In genomic region chr15:43293402-43293801, GRCh38 we compare ENCODE assay signal across 16 cellular contexts. TPM values are rescaled to one million over a fixed set of nuclear protein-coding genes. Genes with fewer than 3 reads are reported as not detected.
DNase-seq lines count a peak whose midpoint lies in the region; ATAC-seq, FAIRE-seq and TF ChIP-seq lines count a peak whose summit lies in the region.
"Had no signal": no experiment of that assay in that cellular context is flagged by ENCODE, and none has a peak within 500 bp of the region (broad histone marks: within the 10 kb centered on the region; RNA-seq: fewer than 3 reads in every experiment).

No MANE protein-coding gene starts in this region.

- no peak overlapping the region for H2AFZ ChIP-seq in HepG2 (ENCODE audit: low read length)

- H3K4me1 ChIP-seq in CD8-positive, alpha-beta T cell (ENCODE audit: insufficient read depth, low read length) = no peaks in the 10 kb centered on the region
- peaks cover 11% of the 10 kb centered on the region for H3K4me1 ChIP-seq in HepG2 (ENCODE audit: insufficient read depth, low read length)

- CTCF ChIA-PET in CD8-positive, alpha-beta T cell (lab: Charles Lee) = no interaction called here
- CTCF ChIA-PET in HepG2 (lab: Yijun Ruan, JAX; ENCODE audit: low intra/inter-chr PET ratio, low total read pairs) = no interaction called here

- TF ChIP-seq CTCF in CD8-positive, alpha-beta T cell (IDR thresholded peaks at IDR 0.05) = no peak
- TF ChIP-seq CTCF in GM12865 (IDR thresholded peaks at IDR 0.05; ENCODE audit: insufficient read depth, low read depth, low read length, missing control alignments) (no peak), HepG2 (CRISPR knock-in tag; IDR thresholded peaks at IDR 0.05) (no peak; the same call in 1 of the 2 replicates), type B pancreatic cell (conservative IDR thresholded peaks at IDR 0.05) (no peak)

- H3K79me2 ChIP-seq in HepG2 (ENCODE audit: insufficient read depth, low read length) = no peaks in the 10 kb centered on the region

- no peak for TF ChIP-seq POLR2A in HepG2 (IDR thresholded peaks at IDR 0.05; ENCODE audit: insufficient read depth in 1 of 2, low read depth in 2 of 2, low read length in 2 of 2)

- no peak overlapping the region for H3K27ac Mint-ChIP-seq in CD8-positive, alpha-beta T cell
- H3K27ac Mint-ChIP-seq in type B pancreatic cell = no peak overlapping the region

- FAIRE-seq in HepG2 (lab: Jason Lieb, UNC) = no peak
- FAIRE-seq: islet of Langerhans had no signal

- peaks cover 30% of the 10 kb centered on the region for H3K27me3 Mint-ChIP-seq in CD8-positive, alpha-beta T cell (ENCODE audit: low read depth)
- H3K27me3 Mint-ChIP-seq in type B pancreatic cell = peaks cover 61% of the 10 kb centered on the region

- H4K20me1 ChIP-seq in HepG2 (ENCODE audit: insufficient read depth, low read length) = no peaks in the 10 kb centered on the region

- no peak overlapping the region for H3K4me3 ChIP-seq in CD8-positive, alpha-beta T cell (ENCODE audit: low read depth, low read length)
- H3K4me3 ChIP-seq in GM12865 (ENCODE audit: low read depth, low read length) (no peak overlapping the region), HepG2 (replicated peaks in 1 of 3; ENCODE audit: insufficient read depth in 1 of 3, low read depth in 2 of 3, low read length in 3 of 3) (peak overlapping the region in 1 of 3 experiments; percentile 52; a peak in 2 of 6 replicates)

- no peaks in the 10 kb centered on the region for H3K9me3 ChIP-seq in CD8-positive, alpha-beta T cell (ENCODE audit: low read length)
- H3K9me3 ChIP-seq in HepG2 (ENCODE audit: low read length) = no peaks in the 10 kb centered on the region

- peak in 2 of 7 experiments; percentile 12 to 27 for DNase-seq in CD8-positive, alpha-beta T cell
- DNase-seq in GM12865 (ENCODE audit: low read depth) (peak; percentile 10), astrocyte of the hippocampus (ENCODE audit: low read depth, low spot score) (peak; percentile 26), HepG2 (ENCODE audit: low spot score) (peak; percentile 21), EL (no peak), type B pancreatic cell (ENCODE audit: extremely low spot score, unreplicated experiment) (no peak), epidermal melanocyte (ENCODE audit: insufficient read length, low spot score) (no peak)
- DNase-seq in central memory CD4-positive, alpha-beta T cell = no peak
- DNase-seq: activated effector memory CD4-positive, alpha-beta T cell treated with Interleukin-2 at 50 U/mL for 16 hours; C1 segment of cervical spinal cord; NCI-H187; Right ventricle myocardium superior; T1000 had no signal

- POLR2A ChIA-PET in CD8-positive, alpha-beta T cell (lab: Charles Lee) = interaction anchor here (0.6 kb wide), 1 partner anchor 9 kb away, joined by 3 read pairs; the partner anchor contains the start of gene TGM7
- POLR2A ChIA-PET in HepG2 (lab: Yijun Ruan, JAX) = no interaction called here

- H3K4me3 Mint-ChIP-seq in CD8-positive, alpha-beta T cell = no peak overlapping the region
- H3K4me3 Mint-ChIP-seq in type B pancreatic cell = no peak overlapping the region

- H3K9me3 Mint-ChIP-seq in CD8-positive, alpha-beta T cell = no peaks in the 10 kb centered on the region
- no peaks in the 10 kb centered on the region for H3K9me3 Mint-ChIP-seq in type B pancreatic cell

- whole genome bisulfite sequencing in HepG2 (ENCODE audit: low lambda C conversion rate) = 24% methylated on average over 6 of the region's 24 CpGs

- H3K36me3 ChIP-seq in CD8-positive, alpha-beta T cell (ENCODE audit: insufficient read depth, low read length) = no peaks in the 10 kb centered on the region
- H3K36me3 ChIP-seq in HepG2 (replicated peaks in 1 of 2; ENCODE audit: control insufficient read depth in 1 of 2, insufficient read depth in 2 of 2, low read length in 2 of 2) = no peaks in the 10 kb centered on the region

- H3K27me3 ChIP-seq in CD8-positive, alpha-beta T cell (ENCODE audit: insufficient read depth, low read length) = no peaks in the 10 kb centered on the region
- H3K27me3 ChIP-seq in HepG2 (ENCODE audit: control insufficient read depth in 1 of 2, insufficient read depth in 2 of 2, low read length in 2 of 2) = peaks cover 8 to 40% of the 10 kb centered on the region in 2 experiments; a peak in 3 of 5 replicates

- peak overlapping the region; percentile 37; the same call in 1 of the 2 replicates for H3K4me2 ChIP-seq in HepG2 (ENCODE audit: low read depth, low read length)

- in situ Hi-C loops in HepG2 (cut with HindIII; ENCODE audit: extremely low pct_ligation_motif_present, low pct_unique_long_range_greater_than_20kb) = no loop called here

- H3K9ac ChIP-seq in HepG2 (ENCODE audit: insufficient read depth, low read depth, low read length) = no peak overlapping the region

- TF ChIP-seq RAD21 in HepG2 (CRISPR knock-in tag; IDR thresholded peaks at IDR 0.05) = no peak

- BruUV-seq in HepG2 (replicated peaks; lab: Mats Ljungman, UMichigan) = no TSS peak

- ATAC-seq in CD8-positive, alpha-beta T cell = peak; percentile 44
- ATAC-seq in HepG2 = peak; percentile 96

- H3K36me3 Mint-ChIP-seq in CD8-positive, alpha-beta T cell = no peaks in the 10 kb centered on the region
- H3K36me3 Mint-ChIP-seq in type B pancreatic cell = no peaks in the 10 kb centered on the region

- TF ChIP-seq EP300 in HepG2 (IDR thresholded peaks at IDR 0.05; ENCODE audit: low read depth in 2 of 2, low read length in 2 of 2) (no peak), HepG2 (CRISPR knock-in tag; IDR thresholded peaks at IDR 0.05; ENCODE audit: borderline replicate concordance) (no peak)

- peaks cover 5% of the 10 kb centered on the region for H3K4me1 Mint-ChIP-seq in CD8-positive, alpha-beta T cell (ENCODE audit: low read depth)
- H3K4me1 Mint-ChIP-seq in type B pancreatic cell (ENCODE audit: unreplicated experiment) = no peaks in the 10 kb centered on the region

- intact Hi-C loops in CD8-positive, alpha-beta T cell (cut with DNase I, micrococcal nuclease) = no loop called here
- intact Hi-C loops in HepG2 (cut with micrococcal nuclease; ENCODE audit: unreplicated experiment) = no loop called here

- no peak overlapping the region for H3K27ac ChIP-seq in CD8-positive, alpha-beta T cell (ENCODE audit: low read depth, low read length)
- no peak overlapping the region for H3K27ac ChIP-seq in HepG2 (ENCODE audit: extremely low read length, insufficient read depth, low read length)

RNA-seq across cellular contexts. Expression of gene TGM7, which starts 8.7 kb away (rescaled TPM):
- not detected for total RNA-seq in CD8-positive, alpha-beta T cell
- not detected in 2 replicates for total RNA-seq in HepG2 (2016; rRNA removed; fragmentation: Illumina TruSeq; extraction: Trizol)
- total RNA-seq in HepG2 (2016; cell fraction: cytosol; rRNA removed; fragmentation: Illumina TruSeq; extraction: Trizol; ENCODE audit: low read depth) = not detected in 2 replicates
- total RNA-seq in HepG2 (2016; cell fraction: insoluble cytoplasmic fraction; rRNA removed; fragmentation: Illumina TruSeq; extraction: Trizol) = not detected in 2 replicates
- total RNA-seq in HepG2 (2016; cell fraction: membrane; rRNA removed; fragmentation: Illumina TruSeq; extraction: Trizol) = not detected in 2 replicates
- total RNA-seq in HepG2 (2016; cell fraction: nucleus; rRNA removed; fragmentation: Illumina TruSeq; extraction: Trizol) = not detected in 2 replicates
- not detected in 2 replicates for polyA plus RNA-seq in HepG2 (2011; rRNA removed)
- polyA plus RNA-seq in HepG2 (2011; cell fraction: cytosol; rRNA removed) = not detected in 2 replicates
- polyA plus RNA-seq in HepG2 (2011; cell fraction: nucleus; rRNA removed) = not detected in 2 replicates
- not detected in 2 replicates for polyA plus RNA-seq in HepG2 (2012)
- polyA plus RNA-seq in HepG2 (2016; cell fraction: cytosol; fragmentation: Illumina TruSeq; extraction: Trizol; ENCODE audit: low read depth) = not detected in 2 replicates
- not detected in 2 replicates for polyA plus RNA-seq in HepG2 (2016; cell fraction: insoluble cytoplasmic fraction; fragmentation: Illumina TruSeq; extraction: Trizol; ENCODE audit: low read depth)
- not detected in 2 replicates for polyA plus RNA-seq in HepG2 (2016; cell fraction: membrane; fragmentation: Illumina TruSeq; extraction: Trizol; ENCODE audit: low read depth)
- polyA plus RNA-seq in HepG2 (2016; cell fraction: nucleus; fragmentation: Illumina TruSeq; extraction: Trizol; ENCODE audit: insufficient read depth, low read depth) = not detected in 2 replicates
- not detected in 2 replicates for polyA minus RNA-seq in HepG2 (2011; rRNA and poly(A)+ RNA removed; ENCODE audit: low replicate concordance)
- not detected in 2 replicates for polyA minus RNA-seq in HepG2 (2011; cell fraction: cytosol; rRNA and poly(A)+ RNA removed)
- not detected in 2 replicates for polyA minus RNA-seq in HepG2 (2011; cell fraction: nucleus; rRNA and poly(A)+ RNA removed)
- total RNA-seq in type B pancreatic cell (ENCODE audit: low replicate concordance) = not detected in 2 replicates
- total RNA-seq: Daoy, renal cortical epithelial cell, Right ventricle myocardium superior had no signal

RNA-seq across cellular contexts. Expression of gene TGM5, which starts 26.7 kb away (rescaled TPM):
- not detected for total RNA-seq in CD8-positive, alpha-beta T cell
- total RNA-seq in HepG2 (2016; rRNA removed; fragmentation: Illumina TruSeq; extraction: Trizol) (0.18 and 0.22 TPM in 2 replicates), type B pancreatic cell (ENCODE audit: low replicate concordance) (0.22 and 0.71 TPM in 2 replicates)
- total RNA-seq in HepG2 (2016; cell fraction: cytosol; rRNA removed; fragmentation: Illumina TruSeq; extraction: Trizol; ENCODE audit: low read depth) = not detected in 2 replicates
- 0.22 and 0.30 TPM in 2 replicates for total RNA-seq in HepG2 (2016; cell fraction: insoluble cytoplasmic fraction; rRNA removed; fragmentation: Illumina TruSeq; extraction: Trizol)
- 0.09 and 0.14 TPM in 2 replicates for total RNA-seq in HepG2 (2016; cell fraction: membrane; rRNA removed; fragmentation: Illumina TruSeq; extraction: Trizol)
- total RNA-seq in HepG2 (2016; cell fraction: nucleus; rRNA removed; fragmentation: Illumina TruSeq; extraction: Trizol) = 0.16 TPM in 1 of 2 replicates, not detected in the other
- 0.55 and 0.65 TPM in 2 replicates for polyA plus RNA-seq in HepG2 (2011; rRNA removed)
- polyA plus RNA-seq in HepG2 (2011; cell fraction: cytosol; rRNA removed) = 0.38 and 0.54 TPM in 2 replicates
- polyA plus RNA-seq in HepG2 (2011; cell fraction: nucleus; rRNA removed) = 1.7 and 1.9 TPM in 2 replicates
- 0.08 TPM in 1 of 2 replicates, not detected in the other for polyA plus RNA-seq in HepG2 (2012)
- 0.05 and 0.09 TPM in 2 replicates for polyA plus RNA-seq in HepG2 (2016; cell fraction: cytosol; fragmentation: Illumina TruSeq; extraction: Trizol; ENCODE audit: low read depth)
- polyA plus RNA-seq in HepG2 (2016; cell fraction: insoluble cytoplasmic fraction; fragmentation: Illumina TruSeq; extraction: Trizol; ENCODE audit: low read depth) = 0.13 and 0.21 TPM in 2 replicates
- polyA plus RNA-seq in HepG2 (2016; cell fraction: membrane; fragmentation: Illumina TruSeq; extraction: Trizol; ENCODE audit: low read depth) = 0.18 and 0.22 TPM in 2 replicates
- 0.40 and 0.59 TPM in 2 replicates for polyA plus RNA-seq in HepG2 (2016; cell fraction: nucleus; fragmentation: Illumina TruSeq; extraction: Trizol; ENCODE audit: insufficient read depth, low read depth)
- 0.56 TPM in 1 of 2 replicates, not detected in the other for polyA minus RNA-seq in HepG2 (2011; rRNA and poly(A)+ RNA removed; ENCODE audit: low replicate concordance)
- not detected in 2 replicates for polyA minus RNA-seq in HepG2 (2011; cell fraction: cytosol; rRNA and poly(A)+ RNA removed)
- polyA minus RNA-seq in HepG2 (2011; cell fraction: nucleus; rRNA and poly(A)+ RNA removed) = 0.39 and 0.50 TPM in 2 replicates
- total RNA-seq: Daoy, Right ventricle myocardium superior had no signal

RNA-seq across cellular contexts. Expression of gene LCMT2, which starts 37.0 kb away (rescaled TPM):
- total RNA-seq in CD8-positive, alpha-beta T cell = 1 to 10 TPM; 7.0 to 7.6 TPM
- total RNA-seq in HepG2 (2016; rRNA removed; fragmentation: Illumina TruSeq; extraction: Trizol) = 9.1 and 10.7 TPM in 2 replicates
- 1.0 and 1.1 TPM in 2 replicates for total RNA-seq in HepG2 (2016; cell fraction: cytosol; rRNA removed; fragmentation: Illumina TruSeq; extraction: Trizol; ENCODE audit: low read depth)
- total RNA-seq in HepG2 (2016; cell fraction: insoluble cytoplasmic fraction; rRNA removed; fragmentation: Illumina TruSeq; extraction: Trizol) = 9.5 and 9.9 TPM in 2 replicates
- 4.2 and 5.4 TPM in 2 replicates for total RNA-seq in HepG2 (2016; cell fraction: membrane; rRNA removed; fragmentation: Illumina TruSeq; extraction: Trizol)
- total RNA-seq in HepG2 (2016; cell fraction: nucleus; rRNA removed; fragmentation: Illumina TruSeq; extraction: Trizol) = 7.5 and 10.1 TPM in 2 replicates
- 6.2 and 6.9 TPM in 2 replicates for polyA plus RNA-seq in HepG2 (2011; rRNA removed)
- 3.8 and 5.2 TPM in 2 replicates for polyA plus RNA-seq in HepG2 (2011; cell fraction: cytosol; rRNA removed)
- 3.6 and 3.8 TPM in 2 replicates for polyA plus RNA-seq in HepG2 (2011; cell fraction: nucleus; rRNA removed)
- 2.6 and 3.4 TPM in 2 replicates for polyA plus RNA-seq in HepG2 (2012)
- polyA plus RNA-seq in HepG2 (2016; cell fraction: cytosol; fragmentation: Illumina TruSeq; extraction: Trizol; ENCODE audit: low read depth) = 0.35 and 0.70 TPM in 2 replicates
- polyA plus RNA-seq in HepG2 (2016; cell fraction: insoluble cytoplasmic fraction; fragmentation: Illumina TruSeq; extraction: Trizol; ENCODE audit: low read depth) = 7.7 and 8.4 TPM in 2 replicates
- 2.0 TPM in 2 replicates for polyA plus RNA-seq in HepG2 (2016; cell fraction: membrane; fragmentation: Illumina TruSeq; extraction: Trizol; ENCODE audit: low read depth)
- 6.8 and 7.6 TPM in 2 replicates for polyA plus RNA-seq in HepG2 (2016; cell fraction: nucleus; fragmentation: Illumina TruSeq; extraction: Trizol; ENCODE audit: insufficient read depth, low read depth)
- 15.1 and 52.2 TPM in 2 replicates for polyA minus RNA-seq in HepG2 (2011; rRNA and poly(A)+ RNA removed; ENCODE audit: low replicate concordance)
- polyA minus RNA-seq in HepG2 (2011; cell fraction: cytosol; rRNA and poly(A)+ RNA removed) = 3.9 and 5.1 TPM in 2 replicates
- polyA minus RNA-seq in HepG2 (2011; cell fraction: nucleus; rRNA and poly(A)+ RNA removed) = 20.6 and 24.9 TPM in 2 replicates
- 12.5 and 13.7 TPM in 2 replicates for total RNA-seq in type B pancreatic cell (ENCODE audit: low replicate concordance)

Comparison
In these comparisons a context has a peak if more than half of its experiments do, and no peak if none do; other contexts are left out.
1. DNase-seq: peak in GM12865 (single experiment), astrocyte of the hippocampus (single experiment) and HepG2 (single experiment); none in EL (single experiment), type B pancreatic cell (single experiment), epidermal melanocyte (single experiment) and central memory CD4-positive, alpha-beta T cell (single experiment).